Comparison of ENCODE assay signal across 1 cellular context in genomic region chr16:22293137-22294106, GRCh38.
TF ChIP-seq lines count a peak whose summit lies in the region.

No MANE protein-coding gene starts in this region.

TF ChIP-seq in HepG2, 621 proteins besides CTCF, POLR2A, EP300 and RAD21 (continued from another document):
- TF ChIP-seq ZHX1 (CRISPR knock-in tag; IDR thresholded peaks at IDR 0.05; ENCODE audit: low read depth) (no peak), ELF3 (CRISPR knock-in tag; IDR thresholded peaks at IDR 0.05) (peak; percentile 75; the same call in 1 of the 2 replicates), ZNF747 (CRISPR knock-in tag; IDR thresholded peaks at IDR 0.05; ENCODE audit: borderline replicate concordance) (0 out of 2 replicates have a peak, but pooled peaks have one; percentile 34), YEATS2 (CRISPR knock-in tag; IDR thresholded peaks at IDR 0.05; ENCODE audit: borderline replicate concordance) (no peak), ARID5B (CRISPR knock-in tag; IDR thresholded peaks at IDR 0.05) (peak; percentile 72), EED (CRISPR knock-in tag; IDR thresholded peaks at IDR 0.05) (0 out of 2 replicates have a peak, but pooled peaks have one; percentile 38), FOXA3 (CRISPR knock-in tag; IDR thresholded peaks at IDR 0.05) (peak; percentile 71), NCOA2 (CRISPR knock-in tag; IDR thresholded peaks at IDR 0.05) (0 out of 2 replicates have a peak, but pooled peaks have one; percentile 24), LRRFIP1 (CRISPR knock-in tag; conservative IDR thresholded peaks at IDR 0.05) (no peak), ZMAT3 (CRISPR knock-in tag; conservative IDR thresholded peaks at IDR 0.05) (no peak), SP4 (CRISPR knock-in tag; IDR thresholded peaks at IDR 0.05) (no peak), ZNF281 (CRISPR knock-in tag; IDR thresholded peaks at IDR 0.05; ENCODE audit: borderline replicate concordance) (peak; percentile 62; the same call in 1 of the 2 replicates), RFX3 (CRISPR knock-in tag; IDR thresholded peaks at IDR 0.05) (no peak), FOXP1 (IDR thresholded peaks at IDR 0.05) (no peak), FOXP1 (CRISPR knock-in tag; IDR thresholded peaks at IDR 0.05) (peak; percentile 22; the same call in 1 of the 2 replicates), KDM5A (IDR thresholded peaks at IDR 0.05; ENCODE audit: borderline replicate concordance, low read length) (no peak), ZNF644 (CRISPR knock-in tag; IDR thresholded peaks at IDR 0.05; ENCODE audit: low read depth) (no peak), ZMYM3 (CRISPR knock-in tag; IDR thresholded peaks at IDR 0.05) (no peak), NFKBIZ (CRISPR knock-in tag; IDR thresholded peaks at IDR 0.05) (no peak), SOX6 (IDR thresholded peaks at IDR 0.05) (no peak), SOX6 (CRISPR knock-in tag; IDR thresholded peaks at IDR 0.05) (peak; percentile 51; the same call in 1 of the 2 replicates), ZNF879 (CRISPR knock-in tag; IDR thresholded peaks at IDR 0.05) (no peak), UBTF (CRISPR knock-in tag; IDR thresholded peaks at IDR 0.05) (0 out of 2 replicates have a peak, but pooled peaks have one; percentile 27), ZNF460 (CRISPR knock-in tag; IDR thresholded peaks at IDR 0.05; ENCODE audit: borderline replicate concordance) (peak; percentile 38; the same call in 1 of the 2 replicates), NR2C2 (CRISPR knock-in tag; IDR thresholded peaks at IDR 0.05; ENCODE audit: borderline replicate concordance) (no peak), FOXA1 (IDR thresholded peaks at IDR 0.05) (no peak), FOXA1 (CRISPR knock-in tag; IDR thresholded peaks at IDR 0.05) (0 out of 2 replicates have a peak, but pooled peaks have one; percentile 6), ZNF121 (CRISPR knock-in tag; IDR thresholded peaks at IDR 0.05) (peak; percentile 91), BORCS8-MEF2B (CRISPR knock-in tag; IDR thresholded peaks at IDR 0.05) (no peak), SOX5 (CRISPR knock-in tag; IDR thresholded peaks at IDR 0.05; ENCODE audit: borderline replicate concordance) (peak; percentile 82; the same call in 1 of the 2 replicates), TBX2 (CRISPR knock-in tag; IDR thresholded peaks at IDR 0.05; ENCODE audit: borderline replicate concordance) (0 out of 2 replicates have a peak, but pooled peaks have one; percentile 26), TCF7 (IDR thresholded peaks at IDR 0.05; ENCODE audit: low read depth) (peak; percentile 49; the same call in 1 of the 2 replicates), SOX13 (IDR thresholded peaks at IDR 0.05) (no peak), SOX13 (CRISPR knock-in tag; conservative IDR thresholded peaks at IDR 0.05 in 1 of 2, IDR thresholded peaks at IDR 0.05 in 1 of 2) (peak; percentile 77 to 89; a peak in 2 of 4 replicates)
- TF ChIP-seq, protein P1, sequence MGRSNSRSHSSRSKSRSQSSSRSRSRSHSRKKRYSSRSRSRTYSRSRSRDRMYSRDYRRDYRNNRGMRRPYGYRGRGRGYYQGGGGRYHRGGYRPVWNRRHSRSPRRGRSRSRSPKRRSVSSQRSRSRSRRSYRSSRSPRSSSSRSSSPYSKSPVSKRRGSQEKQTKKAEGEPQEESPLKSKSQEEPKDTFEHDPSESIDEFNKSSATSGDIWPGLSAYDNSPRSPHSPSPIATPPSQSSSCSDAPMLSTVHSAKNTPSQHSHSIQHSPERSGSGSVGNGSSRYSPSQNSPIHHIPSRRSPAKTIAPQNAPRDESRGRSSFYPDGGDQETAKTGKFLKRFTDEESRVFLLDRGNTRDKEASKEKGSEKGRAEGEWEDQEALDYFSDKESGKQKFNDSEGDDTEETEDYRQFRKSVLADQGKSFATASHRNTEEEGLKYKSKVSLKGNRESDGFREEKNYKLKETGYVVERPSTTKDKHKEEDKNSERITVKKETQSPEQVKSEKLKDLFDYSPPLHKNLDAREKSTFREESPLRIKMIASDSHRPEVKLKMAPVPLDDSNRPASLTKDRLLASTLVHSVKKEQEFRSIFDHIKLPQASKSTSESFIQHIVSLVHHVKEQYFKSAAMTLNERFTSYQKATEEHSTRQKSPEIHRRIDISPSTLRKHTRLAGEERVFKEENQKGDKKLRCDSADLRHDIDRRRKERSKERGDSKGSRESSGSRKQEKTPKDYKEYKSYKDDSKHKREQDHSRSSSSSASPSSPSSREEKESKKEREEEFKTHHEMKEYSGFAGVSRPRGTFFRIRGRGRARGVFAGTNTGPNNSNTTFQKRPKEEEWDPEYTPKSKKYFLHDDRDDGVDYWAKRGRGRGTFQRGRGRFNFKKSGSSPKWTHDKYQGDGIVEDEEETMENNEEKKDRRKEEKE (IDR thresholded peaks at IDR 0.05), result no peak
- TF ChIP-seq, protein P2, sequence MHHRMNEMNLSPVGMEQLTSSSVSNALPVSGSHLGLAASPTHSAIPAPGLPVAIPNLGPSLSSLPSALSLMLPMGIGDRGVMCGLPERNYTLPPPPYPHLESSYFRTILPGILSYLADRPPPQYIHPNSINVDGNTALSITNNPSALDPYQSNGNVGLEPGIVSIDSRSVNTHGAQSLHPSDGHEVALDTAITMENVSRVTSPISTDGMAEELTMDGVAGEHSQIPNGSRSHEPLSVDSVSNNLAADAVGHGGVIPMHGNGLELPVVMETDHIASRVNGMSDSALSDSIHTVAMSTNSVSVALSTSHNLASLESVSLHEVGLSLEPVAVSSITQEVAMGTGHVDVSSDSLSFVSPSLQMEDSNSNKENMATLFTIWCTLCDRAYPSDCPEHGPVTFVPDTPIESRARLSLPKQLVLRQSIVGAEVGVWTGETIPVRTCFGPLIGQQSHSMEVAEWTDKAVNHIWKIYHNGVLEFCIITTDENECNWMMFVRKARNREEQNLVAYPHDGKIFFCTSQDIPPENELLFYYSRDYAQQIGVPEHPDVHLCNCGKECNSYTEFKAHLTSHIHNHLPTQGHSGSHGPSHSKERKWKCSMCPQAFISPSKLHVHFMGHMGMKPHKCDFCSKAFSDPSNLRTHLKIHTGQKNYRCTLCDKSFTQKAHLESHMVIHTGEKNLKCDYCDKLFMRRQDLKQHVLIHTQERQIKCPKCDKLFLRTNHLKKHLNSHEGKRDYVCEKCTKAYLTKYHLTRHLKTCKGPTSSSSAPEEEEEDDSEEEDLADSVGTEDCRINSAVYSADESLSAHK (CRISPR knock-in tag; IDR thresholded peaks at IDR 0.05; ENCODE audit: borderline replicate concordance), result no peak
- TF ChIP-seq, protein P3, sequence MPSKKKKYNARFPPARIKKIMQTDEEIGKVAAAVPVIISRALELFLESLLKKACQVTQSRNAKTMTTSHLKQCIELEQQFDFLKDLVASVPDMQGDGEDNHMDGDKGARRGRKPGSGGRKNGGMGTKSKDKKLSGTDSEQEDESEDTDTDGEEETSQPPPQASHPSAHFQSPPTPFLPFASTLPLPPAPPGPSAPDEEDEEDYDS (CRISPR knock-in tag; IDR thresholded peaks at IDR 0.05), result peak; percentile 21; the same call in 1 of the 2 replicates
- TF ChIP-seq, protein P4, sequence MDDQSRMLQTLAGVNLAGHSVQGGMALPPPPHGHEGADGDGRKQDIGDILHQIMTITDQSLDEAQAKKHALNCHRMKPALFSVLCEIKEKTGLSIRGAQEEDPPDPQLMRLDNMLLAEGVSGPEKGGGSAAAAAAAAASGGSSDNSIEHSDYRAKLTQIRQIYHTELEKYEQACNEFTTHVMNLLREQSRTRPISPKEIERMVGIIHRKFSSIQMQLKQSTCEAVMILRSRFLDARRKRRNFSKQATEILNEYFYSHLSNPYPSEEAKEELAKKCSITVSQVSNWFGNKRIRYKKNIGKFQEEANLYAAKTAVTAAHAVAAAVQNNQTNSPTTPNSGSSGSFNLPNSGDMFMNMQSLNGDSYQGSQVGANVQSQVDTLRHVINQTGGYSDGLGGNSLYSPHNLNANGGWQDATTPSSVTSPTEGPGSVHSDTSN (CRISPR knock-in tag; IDR thresholded peaks at IDR 0.05; ENCODE audit: borderline replicate concordance), result no peak
